ENCODE assay signal across 21 cellular contexts in genomic region chr5:30398427-30398826, GRCh38.
DNase-seq lines count a peak whose midpoint lies in the region; ATAC-seq, FAIRE-seq and TF ChIP-seq lines count a peak whose summit lies in the region.
"Had no signal": no experiment of that assay in that cellular context is flagged by ENCODE, and none has a peak within 500 bp of the region (broad histone marks: within the 10 kb centered on the region; RNA-seq: fewer than 3 reads in every experiment).

No MANE protein-coding gene starts in this region.

- dilution Hi-C loops in IMR-90 (cut with HindIII; ENCODE audit: low sequenced_read_pairs, unreplicated experiment) = no loop called here

- DNase-seq in IMR-90 (no peak), lower leg skin (ENCODE audit: low spot score in 2 of 2) (no peak), SIG-M5 (lab: John Stamatoyannopoulos, UW) (no peak)
- DNase-seq in activated CD4-positive, alpha-beta T cell treated with anti-CD3 and anti-CD28 coated beads, Interleukin-2, amount 10 ng/mL, durations not matched to agents 24 days and 14 days = no peak
- DNase-seq: 8988T; AML-193; Caco-2; Calu3; CD4-positive, alpha-beta T cell; CD8-positive, alpha-beta T cell; DMS79 treated with DMSO at 0.1 percent for 48 hours; GF-D8 had no signal

- no peak overlapping the region for H3K14ac ChIP-seq in IMR-90 (replicated peaks; ENCODE audit: low read depth, low read length)

- no peak overlapping the region for H2AK9ac ChIP-seq in IMR-90 (replicated peaks; ENCODE audit: low read depth, low read length, poor library complexity)

- in situ Hi-C loops in IMR-90 (cut with MboI; ENCODE audit: low sequenced_read_pairs) = no loop called here

- no peak for ATAC-seq in IMR-90 (ENCODE audit: low read depth)
- ATAC-seq: A549; CD8-positive, alpha-beta T cell had no signal

- H3K4me1 Mint-ChIP-seq in activated CD4-positive, alpha-beta T cell treated with anti-CD3 and anti-CD28 coated beads, Interleukin-2, amount 10 ng/mL, durations not matched to agents 24 days and 14 days = no peaks in the 10 kb centered on the region
- H3K4me1 Mint-ChIP-seq: B cell had no signal

- H3K9me3 ChIP-seq in IMR-90 (ENCODE audit: control insufficient read depth, insufficient read depth, low read length) = no peaks in the 10 kb centered on the region
- H3K9me3 ChIP-seq: A549; BLaER1 treated with 17β-estradiol and CSF1 and Interleukin-3, amounts not matched to agents 10 nM and 100 nM; Caco-2 had no signal

- no peak overlapping the region for H3K56ac ChIP-seq in IMR-90 (ENCODE audit: extremely low read depth, insufficient read depth, low read length)

- no peak overlapping the region for H4K91ac ChIP-seq in IMR-90 (ENCODE audit: insufficient read depth, low read depth, low read length)

- no peak overlapping the region for H3K18ac ChIP-seq in IMR-90 (ENCODE audit: low read depth, low read length)

- H3K4me2 ChIP-seq in IMR-90 (ENCODE audit: low read depth, low read length) = no peak overlapping the region
- H3K4me2 ChIP-seq: A549; BLaER1 treated with 17β-estradiol and CSF1 and Interleukin-3, amounts not matched to agents 10 nM and 100 nM had no signal

- H3K36me3 ChIP-seq in IMR-90 (ENCODE audit: control insufficient read depth, insufficient read depth, low read length) = no peaks in the 10 kb centered on the region
- H3K36me3 ChIP-seq: BLaER1 treated with 17β-estradiol and CSF1 and Interleukin-3, amounts not matched to agents 10 nM and 100 nM had no signal

- no peak overlapping the region for H3K27ac ChIP-seq in IMR-90 (ENCODE audit: insufficient read depth, low read length)
- H3K27ac ChIP-seq: A549; BLaER1 treated with 17β-estradiol and CSF1 and Interleukin-3, amounts not matched to agents 10 nM and 100 nM; C4-2B had no signal

- intact Hi-C loops in IMR-90 (cut with micrococcal nuclease) (no loop called here), lower leg skin (cut with DNase I; ENCODE audit: low total_unique reads) (no loop called here)
- intact Hi-C loops in activated CD4-positive, alpha-beta T cell treated with anti-CD3 and anti-CD28 coated beads, Interleukin-2, amount 10 ng/mL, durations not matched to agents 24 days and 14 days (cut with micrococcal nuclease) = no loop called here

- no peaks in the 10 kb centered on the region for H4K20me1 ChIP-seq in IMR-90 (ENCODE audit: insufficient read depth, low read length)
- H4K20me1 ChIP-seq: BLaER1 treated with 17β-estradiol and CSF1 and Interleukin-3, amounts not matched to agents 10 nM and 100 nM had no signal

- H4K8ac ChIP-seq in IMR-90 (ENCODE audit: low read depth in 2 of 2, low read length in 2 of 2) = no peak overlapping the region

- no peak overlapping the region for H3K4ac ChIP-seq in IMR-90 (ENCODE audit: low read depth, low read length)

- no peak overlapping the region for H2BK5ac ChIP-seq in IMR-90 (ENCODE audit: low read depth, low read length, poor library complexity, severe bottlenecking)

- no peaks in the 10 kb centered on the region for H3K27me3 Mint-ChIP-seq in activated CD4-positive, alpha-beta T cell treated with anti-CD3 and anti-CD28 coated beads, Interleukin-2, amount 10 ng/mL, durations not matched to agents 24 days and 14 days
- H3K27me3 Mint-ChIP-seq: B cell; CD4-positive, alpha-beta T cell had no signal

- no peak overlapping the region for H3K27ac Mint-ChIP-seq in activated CD4-positive, alpha-beta T cell treated with anti-CD3 and anti-CD28 coated beads, Interleukin-2, amount 10 ng/mL, durations not matched to agents 24 days and 14 days
- H3K27ac Mint-ChIP-seq: B cell; CD4-positive, alpha-beta T cell; CD8-positive, alpha-beta T cell had no signal

- H3K9me1 ChIP-seq in IMR-90 (ENCODE audit: insufficient read depth, low read length) = no peaks in the 10 kb centered on the region

- H3K9me3 Mint-ChIP-seq in activated CD4-positive, alpha-beta T cell treated with anti-CD3 and anti-CD28 coated beads, Interleukin-2, amount 10 ng/mL, durations not matched to agents 24 days and 14 days = no peaks in the 10 kb centered on the region

- H2BK20ac ChIP-seq in IMR-90 (ENCODE audit: low read depth, low read length) = no peak overlapping the region

- no peaks in the 10 kb centered on the region for H3K79me1 ChIP-seq in IMR-90 (ENCODE audit: low read depth in 1 of 2, low read length in 2 of 2)

- H2BK120ac ChIP-seq in IMR-90 (ENCODE audit: low read depth, low read length) = no peak overlapping the region

- no peak for TF ChIP-seq POLR2A in IMR-90 (IDR thresholded peaks at IDR 0.05; ENCODE audit: low read depth, low read length)
- no peak for TF ChIP-seq POLR2A in lower leg skin (IDR thresholded peaks at IDR 0.05)

- no peak for TF ChIP-seq CTCF in IMR-90 (conservative IDR thresholded peaks at IDR 0.05; ENCODE audit: low read depth, low read length)
- TF ChIP-seq CTCF in lower leg skin (IDR thresholded peaks at IDR 0.05) = no peak

- no peak overlapping the region for H3K4me3 Mint-ChIP-seq in activated CD4-positive, alpha-beta T cell treated with anti-CD3 and anti-CD28 coated beads, Interleukin-2, amount 10 ng/mL, durations not matched to agents 24 days and 14 days
- H3K4me3 Mint-ChIP-seq: B cell; CD4-positive, alpha-beta T cell; CD8-positive, alpha-beta T cell had no signal

- no peak for TF ChIP-seq RAD21 in IMR-90 (IDR thresholded peaks at IDR 0.05; ENCODE audit: low read length)

- no peaks in the 10 kb centered on the region for H3K36me3 Mint-ChIP-seq in activated CD4-positive, alpha-beta T cell treated with anti-CD3 and anti-CD28 coated beads, Interleukin-2, amount 10 ng/mL, durations not matched to agents 24 days and 14 days (ENCODE audit: low read depth)
- H3K36me3 Mint-ChIP-seq: CD8-positive, alpha-beta T cell had no signal

- H3K9ac ChIP-seq in IMR-90 (ENCODE audit: low read depth, low read length) = no peak overlapping the region
- H3K9ac ChIP-seq: BLaER1 treated with 17β-estradiol and CSF1 and Interleukin-3, amounts not matched to agents 10 nM and 100 nM had no signal

- H3K23ac ChIP-seq in IMR-90 (ENCODE audit: low read depth, low read length) = no peak overlapping the region

- CTCF ChIA-PET in IMR-90 (lab: Yijun Ruan, JAX) = no interaction called here

- POLR2A ChIA-PET in IMR-90 (lab: Charles Lee; ENCODE audit: unreplicated experiment) = no interaction called here

- H3K27me3 ChIP-seq in IMR-90 (ENCODE audit: control insufficient read depth, insufficient read depth, low read length) = no peaks in the 10 kb centered on the region
- H3K27me3 ChIP-seq: BLaER1 treated with 17β-estradiol and CSF1 and Interleukin-3, amounts not matched to agents 10 nM and 100 nM had no signal

- BruUV-seq in IMR-90 (replicated peaks; lab: Mats Ljungman, UMichigan) = no TSS peak

- H2AK5ac ChIP-seq in IMR-90 (ENCODE audit: low read depth, low read length) = no peak overlapping the region

- no peak overlapping the region for H4K5ac ChIP-seq in IMR-90 (ENCODE audit: low read depth, low read length)

- FAIRE-seq in A204.1 (lab: Jason Lieb, UNC) (peak; percentile 56), islet of Langerhans (lab: Jason Lieb, UNC) (peak; percentile 47)
- FAIRE-seq: A549, D721Med, GM12891, GM19239 had no signal

- no peaks in the 10 kb centered on the region for H3K4me1 ChIP-seq in IMR-90 (ENCODE audit: control insufficient read depth, insufficient read depth, low read length)
- H3K4me1 ChIP-seq: A549; BLaER1 treated with 17β-estradiol and CSF1 and Interleukin-3, amounts not matched to agents 10 nM and 100 nM; Caco-2 had no signal

- H3K4me3 ChIP-seq in IMR-90 (ENCODE audit: insufficient read depth, low read depth, low read length) (no peak overlapping the region), lower leg skin (ENCODE audit: low read depth, poor library complexity, severe bottlenecking) (no peak overlapping the region)
- H3K4me3 ChIP-seq: A549; BLaER1 treated with 17β-estradiol and CSF1 and Interleukin-3, amounts not matched to agents 10 nM and 100 nM had no signal

- H2AFZ ChIP-seq in IMR-90 (replicated peaks; ENCODE audit: low read length, poor library complexity) = no peak overlapping the region

- H2BK15ac ChIP-seq in IMR-90 (ENCODE audit: low read depth, low read length) = no peak overlapping the region

TF ChIP-seq in IMR-90, 13 proteins besides CTCF, POLR2A, EP300 and RAD21:
- no peak for TF ChIP-seq SMC3 (IDR thresholded peaks at IDR 0.05; ENCODE audit: low read depth, low read length)
- peak; percentile 66 for TF ChIP-seq MAFK (IDR thresholded peaks at IDR 0.05; ENCODE audit: low read depth, low read length)
- TF ChIP-seq ELK1 (IDR thresholded peaks at IDR 0.05; ENCODE audit: borderline replicate concordance, low read depth, low read length) = no peak
- no peak for TF ChIP-seq BHLHE40 (IDR thresholded peaks at IDR 0.05; ENCODE audit: low read depth, low read length)
- no peak for TF ChIP-seq RFX5 (IDR thresholded peaks at IDR 0.05; ENCODE audit: low read depth, low read length)
- TF ChIP-seq FOS (IDR thresholded peaks at IDR 0.05; ENCODE audit: low read depth, low read length) = no peak
- TF ChIP-seq RCOR1 (IDR thresholded peaks at IDR 0.05; ENCODE audit: insufficient replicate concordance, low read length) = no peak
- TF ChIP-seq MXI1 (IDR thresholded peaks at IDR 0.05; ENCODE audit: borderline replicate concordance, low read depth, low read length) = no peak
